ENCODE assay signal across 9 cellular contexts in the genomic region with DNA sequence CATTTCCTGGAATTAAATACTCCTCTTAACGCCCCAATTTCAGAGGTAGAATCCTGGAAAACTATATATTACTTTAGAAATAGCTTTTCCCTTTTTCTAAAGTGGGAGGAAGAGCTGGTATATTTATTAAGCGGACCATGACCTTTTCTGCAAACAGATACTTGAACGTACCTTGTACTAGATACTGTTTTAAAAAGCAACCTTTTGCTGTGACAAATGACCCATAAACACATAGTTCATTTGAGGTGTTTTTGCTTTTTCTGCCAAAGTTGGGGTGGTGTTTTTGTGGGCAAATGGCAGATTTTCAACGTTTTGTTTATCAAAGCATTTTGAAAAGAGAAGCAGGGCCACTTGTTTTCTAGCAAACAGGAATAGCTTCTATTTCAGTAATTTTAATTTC. TPM values are rescaled to one million over a fixed set of nuclear protein-coding genes. Genes with fewer than 3 reads are reported as not detected.
DNase-seq lines count a peak whose midpoint lies in the region; ATAC-seq and TF ChIP-seq lines count a peak whose summit lies in the region.
"Had no signal": no experiment of that assay in that cellular context is flagged by ENCODE, and none has a peak within 500 bp of the region (broad histone marks: within the 10 kb centered on the region; RNA-seq: fewer than 3 reads in every experiment).

No MANE protein-coding gene starts in this region.

- H3K4me1 ChIP-seq in PC-3 (ENCODE audit: insufficient read depth, low read length) (peaks cover 22% of the 10 kb centered on the region), esophagus squamous epithelium (peaks cover 9 to 54% (median 15%) of the 10 kb centered on the region in 3 donors), aorta (ENCODE audit: control insufficient read depth in 1 of 2, insufficient read depth in 2 of 2, low read length in 2 of 2) (no peaks in the 10 kb centered on the region)

- H3K79me2 ChIP-seq in PC-3 (ENCODE audit: low read length) = peaks cover 69% of the 10 kb centered on the region

- ATAC-seq in PC-3 (no peak), aorta (ENCODE audit: low FRiP score) (no peak)

- no peak overlapping the region for H2AFZ ChIP-seq in PC-3 (ENCODE audit: low read length)

- intact Hi-C loops in PC-3 (cut with micrococcal nuclease) = loop anchor here (10.0 kb wide), 1 partner anchor 272 kb away; a partner anchor contains a TSS
- intact Hi-C loops in esophagus squamous epithelium (cut with DNase I) = loop anchor here (10.0 kb wide), 2 partner anchors 62 to 502 kb away; a partner anchor contains a TSS
- intact Hi-C loops in aorta (cut with DNase I) = loop anchor here in 1 of 2 donors (10.0 kb wide), 1 partner anchor 502 kb away; no protein-coding TSS in a partner anchor

- no peak for DNase-seq in GM12865 (ENCODE audit: low read depth)
- no peak for DNase-seq in PC-3
- no peak for DNase-seq in esophagus squamous epithelium (lab: John Stamatoyannopoulos, UW)
- DNase-seq in retinal pigment epithelial cell (ENCODE audit: low read depth) = no peak
- no peak for DNase-seq in WERI-Rb-1
- no peak for DNase-seq in stimulated activated CD4-positive, alpha-beta T cell treated with anti-CD3 and anti-CD28 coated beads, Interleukin-4, amount 100 ng/mL, for 4 hours
- no peak for DNase-seq in ecto neural progenitor cell (ENCODE audit: low spot score)
- DNase-seq in aorta = no peak
- DNase-seq: NCI-H510A treated with DMSO at 0.1 percent for 48 hours had no signal

- peaks cover 34% of the 10 kb centered on the region for H4K20me1 ChIP-seq in PC-3 (ENCODE audit: low read length)

- 25% methylated on average over 4 of the region's 4 CpGs for WGBS in esophagus squamous epithelium, 2 donors
- WGBS in aorta, 2 donors = 63 to 65% methylated on average over 4 of the region's 4 CpGs

- peak overlapping the region; percentile 89 for H3K4me2 ChIP-seq in PC-3 (ENCODE audit: low read length)

- CTCF ChIA-PET in PC-3 (lab: Charles Lee) = no interaction called here

- H3K9me2 ChIP-seq in PC-3 (replicated peaks; ENCODE audit: low read length) = no peaks in the 10 kb centered on the region

- POLR2A ChIA-PET in PC-3 (lab: Charles Lee; ENCODE audit: unreplicated experiment) = no interaction called here

- BruUV-seq in PC-3 (replicated peaks; lab: Mats Ljungman, UMichigan) = no TSS peak

- H3K27ac ChIP-seq in PC-3 (ENCODE audit: low read length) (no peak overlapping the region), esophagus squamous epithelium (peak overlapping the region in 2 of 4 donors; percentile 94 to 97), WERI-Rb-1 (no peak overlapping the region), aorta (ENCODE audit: low read depth in 1 of 2, low read length in 2 of 2) (no peak overlapping the region)

- TF ChIP-seq POLR2A in esophagus squamous epithelium (IDR thresholded peaks at IDR 0.05) = no peak

- TF ChIP-seq CTCF in GM12865 (IDR thresholded peaks at IDR 0.05; ENCODE audit: insufficient read depth, low read depth, low read length, missing control alignments) (no peak), PC-3 (conservative IDR thresholded peaks at IDR 0.05; ENCODE audit: low read depth, low read length) (no peak), esophagus squamous epithelium (IDR thresholded peaks at IDR 0.05) (no peak), retinal pigment epithelial cell (conservative IDR thresholded peaks at IDR 0.05; ENCODE audit: low read depth, low read length) (no peak), WERI-Rb-1 (IDR thresholded peaks at IDR 0.05; ENCODE audit: low read depth, low read length) (no peak)

- peak overlapping the region; percentile 73 for H3K4me3 ChIP-seq in GM12865 (ENCODE audit: low read depth, low read length)
- peak overlapping the region; percentile 99 for H3K4me3 ChIP-seq in PC-3 (ENCODE audit: low read length)
- H3K4me3 ChIP-seq in esophagus squamous epithelium = peak overlapping the region in 3 of 4 donors; percentile 61 to 99 (median 77)
- H3K4me3 ChIP-seq in retinal pigment epithelial cell (ENCODE audit: low read length) = peak overlapping the region; percentile 74
- H3K4me3 ChIP-seq in WERI-Rb-1 (ENCODE audit: low read depth, low read length) = no peak overlapping the region
- no peak overlapping the region for H3K4me3 ChIP-seq in aorta (ENCODE audit: low read length in 2 of 2)

- H3K9me3 ChIP-seq in PC-3 (ENCODE audit: low read length) = no peaks in the 10 kb centered on the region
- no peaks in the 10 kb centered on the region for H3K9me3 ChIP-seq in esophagus squamous epithelium
- no peaks in the 10 kb centered on the region for H3K9me3 ChIP-seq in WERI-Rb-1 (ENCODE audit: severe bottlenecking)
- H3K9me3 ChIP-seq in aorta (ENCODE audit: control insufficient read depth, low read length) = no peaks in the 10 kb centered on the region

- H3F3A ChIP-seq in PC-3 (ENCODE audit: low read length, unreplicated experiment) = no peaks in the 10 kb centered on the region

- H3K36me3 ChIP-seq in PC-3 (ENCODE audit: low read depth, low read length) (no peaks in the 10 kb centered on the region), esophagus squamous epithelium (peaks cover 0 to 19% (median 0%) of the 10 kb centered on the region in 3 donors), WERI-Rb-1 (peaks cover 3% of the 10 kb centered on the region; the same call in 1 of the 2 replicates), aorta (ENCODE audit: control insufficient read depth in 1 of 2, insufficient read depth in 2 of 2, low read length in 1 of 2) (no peaks in the 10 kb centered on the region)

- H3K27me3 ChIP-seq in PC-3 (ENCODE audit: low read length) (no peaks in the 10 kb centered on the region), esophagus squamous epithelium (no peaks in the 10 kb centered on the region), WERI-Rb-1 (ENCODE audit: insufficient read depth, low read depth, severe bottlenecking) (no peaks in the 10 kb centered on the region), aorta (ENCODE audit: control insufficient read depth in 1 of 2, insufficient read depth in 2 of 2, low read length in 1 of 2) (no peaks in the 10 kb centered on the region)

- peak overlapping the region; percentile 94; the same call in 1 of the 2 replicates for H3K9ac ChIP-seq in PC-3 (ENCODE audit: low read length)

RNA-seq across cellular contexts. Expression of a gene that starts 2.2 kb away (rescaled TPM):
- total RNA-seq in PC-3 (2014; rRNA removed) (43.6 and 44.2 TPM in 2 replicates), esophagus squamous epithelium (10 to 100 TPM; 31.8 to 67.1 (median 49.6) TPM), aorta (10 to 100 TPM; 71.9 to 73.1 TPM)
- 10 to 100 TPM; 64.4 to 76.6 TPM for polyA plus RNA-seq in aorta

RNA-seq across cellular contexts. Expression of a gene that starts 12.6 kb away (rescaled TPM):
- total RNA-seq in PC-3 (2014; rRNA removed) (not detected in 2 replicates), esophagus squamous epithelium (1 to 10 TPM in 1 of 4 donors, not detected in 3; 1.4 TPM), aorta (not detected)
- not detected for polyA plus RNA-seq in aorta

Comparison
In these comparisons a context has a peak if more than half of its experiments do, and no peak if none do; other contexts are left out.
1. H3K4me3 ChIP-seq: peak in GM12865 (single experiment), PC-3 (single experiment), esophagus squamous epithelium (3 of 4) and retinal pigment epithelial cell (single experiment); none in WERI-Rb-1 (single experiment) and aorta (0 of 2).